Comparison of ENCODE assay signal across 1 cellular context in the genomic region with DNA sequence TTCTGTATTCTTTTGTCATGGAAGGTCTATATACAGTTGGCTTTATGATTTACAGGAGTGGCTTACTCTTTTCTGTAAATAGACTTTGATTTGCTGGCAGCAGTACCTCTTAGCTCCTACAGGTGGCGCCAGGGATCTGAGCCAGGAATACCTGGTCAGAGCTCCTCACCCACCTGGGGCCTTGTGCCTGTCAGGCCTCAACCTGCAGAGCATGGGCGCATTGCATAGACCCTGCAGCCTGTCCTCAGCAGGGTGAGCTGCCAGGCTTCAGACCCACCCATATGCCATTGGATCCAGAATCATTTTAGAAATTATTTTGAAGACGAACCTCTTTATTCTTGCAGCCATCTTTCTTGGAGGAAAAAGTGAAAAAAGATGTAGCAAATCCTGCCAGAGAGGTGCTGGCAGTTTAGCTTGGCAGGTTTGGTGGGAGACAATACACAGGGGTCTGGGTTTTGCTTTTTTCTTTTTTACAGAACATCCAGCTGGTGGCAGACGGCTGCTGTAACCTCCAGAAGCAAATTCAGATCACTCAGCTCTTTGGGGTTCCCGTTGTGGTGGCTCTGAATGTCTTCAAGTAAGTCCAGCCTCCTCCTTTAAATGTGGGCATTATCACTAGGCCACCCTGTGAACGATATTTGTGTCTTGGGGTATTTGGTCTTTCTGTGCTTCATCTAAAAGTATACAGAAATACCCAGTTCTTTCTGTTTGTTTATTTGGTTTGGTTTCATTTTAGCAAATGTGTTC.
TF ChIP-seq lines count a peak whose summit lies in the region.

No MANE protein-coding gene starts in this region.

TF ChIP-seq in HepG2, 621 proteins besides CTCF, POLR2A, EP300 and RAD21 (continued from another document and continues in another):
- no peak for TF ChIP-seq THAP7 (CRISPR knock-in tag; IDR thresholded peaks at IDR 0.05)
- peak; percentile 25; the same call in 1 of the 2 replicates for TF ChIP-seq HDAC2 (CRISPR knock-in tag; IDR thresholded peaks at IDR 0.05)
- TF ChIP-seq ZNF17 (CRISPR knock-in tag; IDR thresholded peaks at IDR 0.05) = no peak
- TF ChIP-seq REPIN1 (CRISPR knock-in tag; IDR thresholded peaks at IDR 0.05; ENCODE audit: borderline replicate concordance, low read depth) = peak; percentile 50; the same call in 1 of the 2 replicates
- TF ChIP-seq, protein P1, sequence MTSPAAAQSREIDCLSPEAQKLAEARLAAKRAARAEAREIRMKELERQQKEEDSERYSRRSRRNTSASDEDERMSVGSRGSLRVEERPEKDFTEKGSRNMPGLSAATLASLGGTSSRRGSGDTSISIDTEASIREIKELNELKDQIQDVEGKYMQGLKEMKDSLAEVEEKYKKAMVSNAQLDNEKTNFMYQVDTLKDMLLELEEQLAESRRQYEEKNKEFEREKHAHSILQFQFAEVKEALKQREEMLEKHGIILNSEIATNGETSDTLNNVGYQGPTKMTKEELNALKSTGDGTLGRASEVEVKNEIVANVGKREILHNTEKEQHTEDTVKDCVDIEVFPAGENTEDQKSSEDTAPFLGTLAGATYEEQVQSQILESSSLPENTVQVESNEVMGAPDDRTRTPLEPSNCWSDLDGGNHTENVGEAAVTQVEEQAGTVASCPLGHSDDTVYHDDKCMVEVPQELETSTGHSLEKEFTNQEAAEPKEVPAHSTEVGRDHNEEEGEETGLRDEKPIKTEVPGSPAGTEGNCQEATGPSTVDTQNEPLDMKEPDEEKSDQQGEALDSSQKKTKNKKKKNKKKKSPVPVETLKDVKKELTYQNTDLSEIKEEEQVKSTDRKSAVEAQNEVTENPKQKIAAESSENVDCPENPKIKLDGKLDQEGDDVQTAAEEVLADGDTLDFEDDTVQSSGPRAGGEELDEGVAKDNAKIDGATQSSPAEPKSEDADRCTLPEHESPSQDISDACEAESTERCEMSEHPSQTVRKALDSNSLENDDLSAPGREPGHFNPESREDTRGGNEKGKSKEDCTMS (CRISPR knock-in tag; conservative IDR thresholded peaks at IDR 0.05) = no peak
- TF ChIP-seq RFX5 (IDR thresholded peaks at IDR 0.05; ENCODE audit: low read depth, low read length) = no peak
- no peak for TF ChIP-seq ZNF224 (CRISPR knock-in tag; IDR thresholded peaks at IDR 0.05)
- TF ChIP-seq KLF13 (CRISPR knock-in tag; IDR thresholded peaks at IDR 0.05) = no peak
- no peak for TF ChIP-seq NCOA5 (CRISPR knock-in tag; IDR thresholded peaks at IDR 0.05)
- TF ChIP-seq SALL1 (CRISPR knock-in tag; IDR thresholded peaks at IDR 0.05) = peak; percentile 84
- peak; percentile 59; the same call in 1 of the 2 replicates for TF ChIP-seq PHF21A (CRISPR knock-in tag; IDR thresholded peaks at IDR 0.05)
- TF ChIP-seq ZSCAN9 (CRISPR knock-in tag; IDR thresholded peaks at IDR 0.05; ENCODE audit: borderline replicate concordance) = peak; percentile 63; the same call in 1 of the 2 replicates
- TF ChIP-seq HINFP (CRISPR knock-in tag; IDR thresholded peaks at IDR 0.05; ENCODE audit: low read depth) = no peak
- TF ChIP-seq KLF6 (CRISPR knock-in tag; IDR thresholded peaks at IDR 0.05) = no peak
- TF ChIP-seq ZNF572 (CRISPR knock-in tag; IDR thresholded peaks at IDR 0.05) = no peak
- TF ChIP-seq ZFY (CRISPR knock-in tag; IDR thresholded peaks at IDR 0.05) = peak; percentile 47; the same call in 1 of the 2 replicates
- TF ChIP-seq PHF5A (CRISPR knock-in tag; IDR thresholded peaks at IDR 0.05; ENCODE audit: low read depth, unreplicated experiment) = no peak
- TF ChIP-seq ZNF619 (CRISPR knock-in tag; IDR thresholded peaks at IDR 0.05) = no peak
- TF ChIP-seq ZNF615 (CRISPR knock-in tag; IDR thresholded peaks at IDR 0.05; ENCODE audit: borderline replicate concordance) = 0 out of 2 replicates have a peak, but pooled peaks have one; percentile 55
- TF ChIP-seq SP5 (CRISPR knock-in tag; IDR thresholded peaks at IDR 0.05; ENCODE audit: borderline replicate concordance, low read depth) = no peak
- TF ChIP-seq RORA (CRISPR knock-in tag; IDR thresholded peaks at IDR 0.05) = no peak
- TF ChIP-seq, protein P2, sequence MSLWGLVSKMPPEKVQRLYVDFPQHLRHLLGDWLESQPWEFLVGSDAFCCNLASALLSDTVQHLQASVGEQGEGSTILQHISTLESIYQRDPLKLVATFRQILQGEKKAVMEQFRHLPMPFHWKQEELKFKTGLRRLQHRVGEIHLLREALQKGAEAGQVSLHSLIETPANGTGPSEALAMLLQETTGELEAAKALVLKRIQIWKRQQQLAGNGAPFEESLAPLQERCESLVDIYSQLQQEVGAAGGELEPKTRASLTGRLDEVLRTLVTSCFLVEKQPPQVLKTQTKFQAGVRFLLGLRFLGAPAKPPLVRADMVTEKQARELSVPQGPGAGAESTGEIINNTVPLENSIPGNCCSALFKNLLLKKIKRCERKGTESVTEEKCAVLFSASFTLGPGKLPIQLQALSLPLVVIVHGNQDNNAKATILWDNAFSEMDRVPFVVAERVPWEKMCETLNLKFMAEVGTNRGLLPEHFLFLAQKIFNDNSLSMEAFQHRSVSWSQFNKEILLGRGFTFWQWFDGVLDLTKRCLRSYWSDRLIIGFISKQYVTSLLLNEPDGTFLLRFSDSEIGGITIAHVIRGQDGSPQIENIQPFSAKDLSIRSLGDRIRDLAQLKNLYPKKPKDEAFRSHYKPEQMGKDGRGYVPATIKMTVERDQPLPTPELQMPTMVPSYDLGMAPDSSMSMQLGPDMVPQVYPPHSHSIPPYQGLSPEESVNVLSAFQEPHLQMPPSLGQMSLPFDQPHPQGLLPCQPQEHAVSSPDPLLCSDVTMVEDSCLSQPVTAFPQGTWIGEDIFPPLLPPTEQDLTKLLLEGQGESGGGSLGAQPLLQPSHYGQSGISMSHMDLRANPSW (CRISPR knock-in tag; IDR thresholded peaks at IDR 0.05; ENCODE audit: borderline replicate concordance) = no peak
- TF ChIP-seq YEATS2 (CRISPR knock-in tag; IDR thresholded peaks at IDR 0.05; ENCODE audit: borderline replicate concordance) = 0 out of 2 replicates have a peak, but pooled peaks have one; percentile 14
- TF ChIP-seq NCOR1 (IDR thresholded peaks at IDR 0.05; ENCODE audit: borderline replicate concordance, low read length) = no peak
- TF ChIP-seq MIER2 (CRISPR knock-in tag; IDR thresholded peaks at IDR 0.05) = peak; percentile 69
- no peak for TF ChIP-seq REXO4 (CRISPR knock-in tag; IDR thresholded peaks at IDR 0.05; ENCODE audit: borderline replicate concordance)
- no peak for TF ChIP-seq ZKSCAN8 (CRISPR knock-in tag; IDR thresholded peaks at IDR 0.05; ENCODE audit: borderline replicate concordance)
- TF ChIP-seq RCOR2 (CRISPR knock-in tag; IDR thresholded peaks at IDR 0.05) = peak; percentile 74
- no peak for TF ChIP-seq ZNF550 (CRISPR knock-in tag; IDR thresholded peaks at IDR 0.05; ENCODE audit: borderline replicate concordance)
- no peak for TF ChIP-seq ZNF33A (CRISPR knock-in tag; IDR thresholded peaks at IDR 0.05; ENCODE audit: borderline replicate concordance)
- 0 out of 2 replicates have a peak, but pooled peaks have one; percentile 58 for TF ChIP-seq ZSCAN29 (CRISPR knock-in tag; conservative IDR thresholded peaks at IDR 0.05)
- TF ChIP-seq POLR2AphosphoS2 (IDR thresholded peaks at IDR 0.05; ENCODE audit: low read depth, low read length) = no peak
- TF ChIP-seq, protein P3, sequence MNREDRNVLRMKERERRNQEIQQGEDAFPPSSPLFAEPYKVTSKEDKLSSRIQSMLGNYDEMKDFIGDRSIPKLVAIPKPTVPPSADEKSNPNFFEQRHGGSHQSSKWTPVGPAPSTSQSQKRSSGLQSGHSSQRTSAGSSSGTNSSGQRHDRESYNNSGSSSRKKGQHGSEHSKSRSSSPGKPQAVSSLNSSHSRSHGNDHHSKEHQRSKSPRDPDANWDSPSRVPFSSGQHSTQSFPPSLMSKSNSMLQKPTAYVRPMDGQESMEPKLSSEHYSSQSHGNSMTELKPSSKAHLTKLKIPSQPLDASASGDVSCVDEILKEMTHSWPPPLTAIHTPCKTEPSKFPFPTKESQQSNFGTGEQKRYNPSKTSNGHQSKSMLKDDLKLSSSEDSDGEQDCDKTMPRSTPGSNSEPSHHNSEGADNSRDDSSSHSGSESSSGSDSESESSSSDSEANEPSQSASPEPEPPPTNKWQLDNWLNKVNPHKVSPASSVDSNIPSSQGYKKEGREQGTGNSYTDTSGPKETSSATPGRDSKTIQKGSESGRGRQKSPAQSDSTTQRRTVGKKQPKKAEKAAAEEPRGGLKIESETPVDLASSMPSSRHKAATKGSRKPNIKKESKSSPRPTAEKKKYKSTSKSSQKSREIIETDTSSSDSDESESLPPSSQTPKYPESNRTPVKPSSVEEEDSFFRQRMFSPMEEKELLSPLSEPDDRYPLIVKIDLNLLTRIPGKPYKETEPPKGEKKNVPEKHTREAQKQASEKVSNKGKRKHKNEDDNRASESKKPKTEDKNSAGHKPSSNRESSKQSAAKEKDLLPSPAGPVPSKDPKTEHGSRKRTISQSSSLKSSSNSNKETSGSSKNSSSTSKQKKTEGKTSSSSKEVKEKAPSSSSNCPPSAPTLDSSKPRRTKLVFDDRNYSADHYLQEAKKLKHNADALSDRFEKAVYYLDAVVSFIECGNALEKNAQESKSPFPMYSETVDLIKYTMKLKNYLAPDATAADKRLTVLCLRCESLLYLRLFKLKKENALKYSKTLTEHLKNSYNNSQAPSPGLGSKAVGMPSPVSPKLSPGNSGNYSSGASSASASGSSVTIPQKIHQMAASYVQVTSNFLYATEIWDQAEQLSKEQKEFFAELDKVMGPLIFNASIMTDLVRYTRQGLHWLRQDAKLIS (CRISPR knock-in tag; IDR thresholded peaks at IDR 0.05) = no peak
- TF ChIP-seq, protein P4, sequence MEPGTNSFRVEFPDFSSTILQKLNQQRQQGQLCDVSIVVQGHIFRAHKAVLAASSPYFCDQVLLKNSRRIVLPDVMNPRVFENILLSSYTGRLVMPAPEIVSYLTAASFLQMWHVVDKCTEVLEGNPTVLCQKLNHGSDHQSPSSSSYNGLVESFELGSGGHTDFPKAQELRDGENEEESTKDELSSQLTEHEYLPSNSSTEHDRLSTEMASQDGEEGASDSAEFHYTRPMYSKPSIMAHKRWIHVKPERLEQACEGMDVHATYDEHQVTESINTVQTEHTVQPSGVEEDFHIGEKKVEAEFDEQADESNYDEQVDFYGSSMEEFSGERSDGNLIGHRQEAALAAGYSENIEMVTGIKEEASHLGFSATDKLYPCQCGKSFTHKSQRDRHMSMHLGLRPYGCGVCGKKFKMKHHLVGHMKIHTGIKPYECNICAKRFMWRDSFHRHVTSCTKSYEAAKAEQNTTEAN (CRISPR knock-in tag; conservative IDR thresholded peaks at IDR 0.05) = no peak
- 0 out of 2 replicates have a peak, but pooled peaks have one; percentile 25 for TF ChIP-seq KMT2A (CRISPR knock-in tag; IDR thresholded peaks at IDR 0.05)
- no peak for TF ChIP-seq SOX13 (IDR thresholded peaks at IDR 0.05)
- peak in 1 of 2 experiments; percentile 62; a peak in 1 of 4 replicates for TF ChIP-seq SOX13 (CRISPR knock-in tag; conservative IDR thresholded peaks at IDR 0.05 in 1 of 2, IDR thresholded peaks at IDR 0.05 in 1 of 2)
- TF ChIP-seq CREM (IDR thresholded peaks at IDR 0.05) = no peak
- TF ChIP-seq CREM (CRISPR knock-in tag; IDR thresholded peaks at IDR 0.05) = no peak
- TF ChIP-seq NBN (conservative IDR thresholded peaks at IDR 0.05) = no peak
